In the genomic region with DNA sequence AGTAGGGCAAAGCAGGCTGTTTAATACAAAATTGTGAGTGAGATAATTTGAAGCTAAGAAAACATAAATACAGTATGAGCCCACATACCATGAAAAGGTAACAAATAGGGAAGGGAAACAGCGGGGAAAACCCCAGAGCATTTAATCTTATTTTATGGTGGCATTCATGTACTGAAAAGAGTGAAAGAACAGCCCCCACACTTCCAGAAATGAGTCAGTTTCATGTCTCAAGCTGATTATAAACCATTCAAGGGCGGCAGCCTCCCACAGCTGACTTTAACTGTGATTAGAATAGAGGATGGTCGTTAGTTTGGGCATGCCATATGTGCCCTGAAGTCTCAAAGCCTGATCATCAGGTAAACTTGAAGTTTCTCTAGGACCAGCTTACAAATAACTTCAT, we compare ENCODE assay signal across 9 cellular contexts.
DNase-seq lines count a peak whose midpoint lies in the region; ATAC-seq and TF ChIP-seq lines count a peak whose summit lies in the region.
"Had no signal": no experiment of that assay in that cellular context is flagged by ENCODE, and none has a peak within 500 bp of the region (broad histone marks: within the 10 kb centered on the region; RNA-seq: fewer than 3 reads in every experiment).

No MANE protein-coding gene starts in this region.

- no peaks in the 10 kb centered on the region for H3K4me1 Mint-ChIP-seq in nephron progenitor cell

- no peaks in the 10 kb centered on the region for H3K9me3 Mint-ChIP-seq in nephron progenitor cell

- H3K4me3 Mint-ChIP-seq in nephron progenitor cell = no peak overlapping the region

- H3K36me3 Mint-ChIP-seq in nephron progenitor cell (ENCODE audit: low read depth) = no peaks in the 10 kb centered on the region

- H3K27ac Mint-ChIP-seq in nephron progenitor cell = no peak overlapping the region

- TF ChIP-seq CTCF in nephron progenitor cell (IDR thresholded peaks at IDR 0.05) = no peak

- peak; percentile 3 for DNase-seq in occipital lobe (lab: John Stamatoyannopoulos, UW)
- DNase-seq in NCI-H2171 treated with DMSO at 0.1 percent for 48 hours (lab: John Stamatoyannopoulos, UW) = no peak
- DNase-seq in stimulated activated CD4-positive, alpha-beta T cell treated with anti-CD3 and anti-CD28 coated beads, Interleukin-1b, Interleukin-23, amount 100 ng/mL, for 48 hours = no peak
- no peak for DNase-seq in nephron progenitor cell
- no peak for DNase-seq in NCI-H2227 treated with DMSO at 0.1 percent for 48 hours (lab: John Stamatoyannopoulos, UW)
- DNase-seq: stimulated activated CD4-positive, alpha-beta T cell treated with anti-CD3 and anti-CD28 coated beads, Interleukin-15, amount 100 ng/mL, for 24 hours had no signal

- H3K27me3 Mint-ChIP-seq in nephron progenitor cell (ENCODE audit: low read depth, poor library complexity) = no peaks in the 10 kb centered on the region

- ATAC-seq in GM19023 (IDR thresholded peaks at IDR 0.05; ENCODE audit: unreplicated experiment) (peak; percentile 100), GM21786 (IDR thresholded peaks at IDR 0.05; ENCODE audit: unreplicated experiment) (peak; percentile 97), HG03354 (IDR thresholded peaks at IDR 0.05; ENCODE audit: poor library complexity, severe bottlenecking, unreplicated experiment) (peak; percentile 99)
